ENCODE assay signal across 9 cellular contexts in the genomic region with DNA sequence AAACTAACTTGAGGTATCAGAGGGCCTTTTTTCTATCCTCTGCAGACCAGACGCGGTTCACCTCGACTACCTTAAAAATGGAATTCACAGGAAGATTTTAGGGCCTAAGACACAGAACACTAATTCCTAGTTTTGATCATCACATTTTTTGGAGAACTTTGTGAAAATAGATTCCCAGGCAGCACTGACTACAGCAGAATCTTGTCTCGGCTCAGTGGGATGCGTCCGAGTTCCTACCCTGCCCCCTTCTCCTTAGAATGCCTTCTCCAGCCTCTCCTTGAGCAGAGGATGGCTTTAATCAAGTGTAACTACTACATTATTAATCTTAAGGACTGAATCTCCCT. TPM values are rescaled to one million over a fixed set of nuclear protein-coding genes. Genes with fewer than 3 reads are reported as not detected.
DNase-seq lines count a peak whose midpoint lies in the region; ATAC-seq and TF ChIP-seq lines count a peak whose summit lies in the region.
"Had no signal": no experiment of that assay in that cellular context is flagged by ENCODE, and none has a peak within 500 bp of the region (broad histone marks: within the 10 kb centered on the region; RNA-seq: fewer than 3 reads in every experiment).

No MANE protein-coding gene starts in this region.

- H3K27ac ChIP-seq in GM23248 (peak overlapping the region; percentile 74), WERI-Rb-1 (peak overlapping the region; percentile 95)

- H3K4me3 ChIP-seq in GM23248 (peak overlapping the region; percentile 82), WERI-Rb-1 (ENCODE audit: low read depth, low read length) (peak overlapping the region; percentile 85), fibroblast of villous mesenchyme (ENCODE audit: low read depth, low read length) (peak overlapping the region; percentile 79), skeletal muscle satellite cell (ENCODE audit: low read length) (peak overlapping the region; percentile 79)

- ATAC-seq in GM21825 (IDR thresholded peaks at IDR 0.05; ENCODE audit: unreplicated experiment) = no peak

- 71 to 78% methylated on average over 6 of the region's 6 CpGs for WGBS in GM23248 (ENCODE audit: low coverage in 1 of 2, low lambda C conversion rate in 2 of 2, missing lambda C conversion rate in 2 of 2), 2 experiments

- peak overlapping the region; percentile 32 for H3K4me2 ChIP-seq in GM23248 (ENCODE audit: unreplicated experiment)
- H3K4me2 ChIP-seq in skeletal muscle satellite cell (ENCODE audit: low read length) = peak overlapping the region; percentile 95

- in situ Hi-C loops in GM23248 (cut with MboI) = no loop called here

- no peaks in the 10 kb centered on the region for H3K79me2 ChIP-seq in GM23248 (ENCODE audit: insufficient read depth)

- no peaks in the 10 kb centered on the region for H3K27me3 ChIP-seq in GM23248 (replicated peaks; ENCODE audit: insufficient read depth)
- no peaks in the 10 kb centered on the region for H3K27me3 ChIP-seq in WERI-Rb-1 (ENCODE audit: insufficient read depth, low read depth, severe bottlenecking)
- H3K27me3 ChIP-seq in skeletal muscle satellite cell (ENCODE audit: control insufficient read depth, insufficient read depth, low read length) = no peaks in the 10 kb centered on the region

- H3K9me3 ChIP-seq in GM23248 (ENCODE audit: low read depth) = no peaks in the 10 kb centered on the region
- H3K9me3 ChIP-seq in WERI-Rb-1 (ENCODE audit: severe bottlenecking) = peaks cover 6% of the 10 kb centered on the region
- H3K9me3 ChIP-seq in skeletal muscle satellite cell (replicated peaks; ENCODE audit: low read length) = no peaks in the 10 kb centered on the region

- DNase-seq in GM23248 (no peak), WERI-Rb-1 (no peak), fibroblast of villous mesenchyme (ENCODE audit: low read depth) (no peak), NOMO-1 treated with dmso at 0.1 percent for 144 hours (lab: John Stamatoyannopoulos, UW; ENCODE audit: unreplicated experiment) (no peak), cortex of kidney (lab: John Stamatoyannopoulos, UW) (no peak), GM03348 (ENCODE audit: low spot score) (no peak)

- H3K36me3 ChIP-seq in GM23248 (ENCODE audit: low read depth) (no peaks in the 10 kb centered on the region), WERI-Rb-1 (peaks cover 5% of the 10 kb centered on the region), skeletal muscle satellite cell (ENCODE audit: insufficient read depth, low read length) (no peaks in the 10 kb centered on the region)

- peaks cover 31% of the 10 kb centered on the region; the same call in 1 of the 2 replicates for H3F3A ChIP-seq in GM23248 (ENCODE audit: insufficient read depth)

- H3K9me2 ChIP-seq in GM23248 (ENCODE audit: insufficient read depth) = no peaks in the 10 kb centered on the region

- no peaks in the 10 kb centered on the region for H4K20me1 ChIP-seq in GM23248 (ENCODE audit: insufficient read depth)

- peak overlapping the region; percentile 88; the same call in 1 of the 2 replicates for H3K9ac ChIP-seq in GM23248
- H3K9ac ChIP-seq in skeletal muscle satellite cell (ENCODE audit: low read depth, low read length) = peak overlapping the region; percentile 98

- H2AFZ ChIP-seq in GM23248 = peak overlapping the region; percentile 92

- H3K4me1 ChIP-seq in GM23248 (ENCODE audit: insufficient read depth) (no peaks in the 10 kb centered on the region), skeletal muscle satellite cell (ENCODE audit: control insufficient read depth, insufficient read depth, low read length) (peaks cover 4% of the 10 kb centered on the region)

- TF ChIP-seq CTCF in WERI-Rb-1 (IDR thresholded peaks at IDR 0.05; ENCODE audit: low read depth, low read length) = no peak
- no peak for TF ChIP-seq CTCF in fibroblast of villous mesenchyme (IDR thresholded peaks at IDR 0.05; ENCODE audit: insufficient read depth, low read depth, low read length)

RNA-seq across cellular contexts. Expression of gene TERC, which starts 0.4 kb away (rescaled TPM):
- 59.2 and 59.7 TPM in 2 replicates for total RNA-seq in GM23248 (2014; rRNA removed; shearing (Covaris generic))
- not detected in 2 replicates for polyA plus RNA-seq in GM23248 (2016; fragmentation: Nextera tagmentation; extraction: Ambion mirVana)
- total RNA-seq in fibroblast of villous mesenchyme = 168 and 175 TPM in 2 replicates
- 427 and 1,434 TPM in 2 replicates for total RNA-seq in skeletal muscle satellite cell (2012; rRNA removed)

RNA-seq across cellular contexts. Expression of gene ACTRT3, which starts 4.1 kb away (rescaled TPM):
- total RNA-seq in GM23248 (2014; rRNA removed; shearing (Covaris generic)) = 2.8 and 5.2 TPM in 2 replicates
- polyA plus RNA-seq in GM23248 (2016; fragmentation: Nextera tagmentation; extraction: Ambion mirVana) = 3.3 and 3.6 TPM in 2 replicates
- 2.9 and 5.2 TPM in 2 replicates for total RNA-seq in fibroblast of villous mesenchyme
- 3.1 and 3.3 TPM in 2 replicates for total RNA-seq in skeletal muscle satellite cell (2012; rRNA removed)

RNA-seq across cellular contexts. Expression of gene MYNN, which starts 7.9 kb away (rescaled TPM):
- total RNA-seq in GM23248 (2014; rRNA removed; shearing (Covaris generic)) = 18.4 and 19.6 TPM in 2 replicates
- polyA plus RNA-seq in GM23248 (2016; fragmentation: Nextera tagmentation; extraction: Ambion mirVana) = 14.4 and 14.5 TPM in 2 replicates
- total RNA-seq in fibroblast of villous mesenchyme = 20.9 and 25.5 TPM in 2 replicates
- total RNA-seq in skeletal muscle satellite cell (2012; rRNA removed) = 11.6 and 12.4 TPM in 2 replicates

RNA-seq across cellular contexts. Expression of gene LRRIQ4, which starts 47.4 kb away (rescaled TPM):
- total RNA-seq in GM23248 (2014; rRNA removed; shearing (Covaris generic)) = not detected in 2 replicates
- polyA plus RNA-seq in GM23248 (2016; fragmentation: Nextera tagmentation; extraction: Ambion mirVana) = not detected in 2 replicates
- 0.32 TPM in 1 of 2 replicates, not detected in the other for total RNA-seq in fibroblast of villous mesenchyme
- under 0.01 TPM in 1 of 2 replicates, not detected in the other for total RNA-seq in skeletal muscle satellite cell (2012; rRNA removed)
- total RNA-seq: T-helper 2 cell treated with Interferon-gamma antibody and Interleukin-4, amounts not matched to agents 100 ng/mL and 5 ng/mL, for 36 hours had no signal

RNA-seq across cellular contexts. Expression of gene LRRC34, which starts 47.5 kb away (rescaled TPM):
- 3.4 and 9.4 TPM in 2 replicates for total RNA-seq in GM23248 (2014; rRNA removed; shearing (Covaris generic))
- polyA plus RNA-seq in GM23248 (2016; fragmentation: Nextera tagmentation; extraction: Ambion mirVana) = 4.2 and 5.9 TPM in 2 replicates
- 3.5 and 4.3 TPM in 2 replicates for total RNA-seq in fibroblast of villous mesenchyme
- 4.3 and 6.1 TPM in 2 replicates for total RNA-seq in skeletal muscle satellite cell (2012; rRNA removed)
